In the genomic region with DNA sequence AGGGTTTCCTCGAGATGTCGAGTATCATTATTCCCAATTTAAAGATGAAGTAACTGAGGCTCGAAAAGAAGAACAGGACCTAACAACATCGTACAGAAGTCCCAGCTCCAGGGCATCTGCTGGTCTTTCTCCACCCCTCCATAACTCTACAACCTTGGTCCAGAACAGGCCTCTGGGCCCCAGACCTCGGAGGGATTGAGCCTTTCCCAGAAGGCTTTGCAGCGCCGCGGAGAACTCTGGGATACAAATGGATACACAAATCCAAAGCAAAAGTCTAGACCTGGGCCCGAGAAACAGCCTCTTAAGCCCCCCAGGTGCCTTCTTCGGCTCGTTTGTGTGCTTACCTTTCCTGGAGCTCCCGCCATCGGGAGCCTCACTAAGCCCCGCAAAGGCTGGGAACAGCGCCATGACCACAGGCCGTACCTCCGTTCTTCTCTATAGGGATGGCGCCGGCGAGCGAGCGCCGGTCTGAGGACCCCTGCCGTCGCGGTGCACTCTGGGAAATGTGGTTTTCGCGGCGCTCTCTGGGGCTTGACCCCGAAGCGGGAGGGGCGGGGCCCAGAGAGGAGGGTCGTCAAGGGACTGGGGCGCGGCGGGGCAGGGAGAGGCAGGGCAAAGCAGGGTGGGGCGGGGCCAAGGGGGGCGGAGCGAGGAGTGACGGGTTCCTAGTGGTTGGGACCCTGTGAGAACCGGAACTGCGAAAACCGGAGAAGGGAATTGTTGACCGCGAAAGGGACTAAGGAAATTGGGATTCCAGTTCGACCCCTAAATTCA, we compare ENCODE assay signal across 1 cellular context.
TF ChIP-seq lines count a peak whose summit lies in the region.

A gene with protein sequence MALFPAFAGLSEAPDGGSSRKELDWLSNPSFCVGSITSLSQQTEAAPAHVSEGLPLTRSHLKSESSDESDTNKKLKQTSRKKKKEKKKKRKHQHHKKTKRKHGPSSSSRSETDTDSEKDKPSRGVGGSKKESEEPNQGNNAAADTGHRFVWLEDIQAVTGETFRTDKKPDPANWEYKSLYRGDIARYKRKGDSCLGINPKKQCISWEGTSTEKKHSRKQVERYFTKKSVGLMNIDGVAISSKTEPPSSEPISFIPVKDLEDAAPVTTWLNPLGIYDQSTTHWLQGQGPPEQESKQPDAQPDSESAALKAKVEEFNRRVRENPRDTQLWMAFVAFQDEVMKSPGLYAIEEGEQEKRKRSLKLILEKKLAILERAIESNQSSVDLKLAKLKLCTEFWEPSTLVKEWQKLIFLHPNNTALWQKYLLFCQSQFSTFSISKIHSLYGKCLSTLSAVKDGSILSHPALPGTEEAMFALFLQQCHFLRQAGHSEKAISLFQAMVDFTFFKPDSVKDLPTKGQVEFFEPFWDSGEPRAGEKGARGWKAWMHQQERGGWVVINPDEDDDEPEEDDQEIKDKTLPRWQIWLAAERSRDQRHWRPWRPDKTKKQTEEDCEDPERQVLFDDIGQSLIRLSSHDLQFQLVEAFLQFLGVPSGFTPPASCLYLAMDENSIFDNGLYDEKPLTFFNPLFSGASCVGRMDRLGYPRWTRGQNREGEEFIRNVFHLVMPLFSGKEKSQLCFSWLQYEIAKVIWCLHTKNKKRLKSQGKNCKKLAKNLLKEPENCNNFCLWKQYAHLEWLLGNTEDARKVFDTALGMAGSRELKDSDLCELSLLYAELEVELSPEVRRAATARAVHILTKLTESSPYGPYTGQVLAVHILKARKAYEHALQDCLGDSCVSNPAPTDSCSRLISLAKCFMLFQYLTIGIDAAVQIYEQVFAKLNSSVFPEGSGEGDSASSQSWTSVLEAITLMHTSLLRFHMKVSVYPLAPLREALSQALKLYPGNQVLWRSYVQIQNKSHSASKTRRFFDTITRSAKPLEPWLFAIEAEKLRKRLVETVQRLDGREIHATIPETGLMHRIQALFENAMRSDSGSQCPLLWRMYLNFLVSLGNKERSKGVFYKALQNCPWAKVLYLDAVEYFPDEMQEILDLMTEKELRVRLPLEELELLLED (minus strand): TSS at position 445 of the 774 bp plus-strand sequence. CDS start 37 bp downstream, at position 408.

TF ChIP-seq in HepG2, 621 proteins besides CTCF, POLR2A, EP300 and RAD21 (continued from another document and continues in another):
- TF ChIP-seq DNMT3B (CRISPR knock-in tag; conservative IDR thresholded peaks at IDR 0.05) = no peak; the same call in 1 of the 2 replicates
- TF ChIP-seq ZNF678 (CRISPR knock-in tag; IDR thresholded peaks at IDR 0.05) = no peak
- no peak for TF ChIP-seq MAFF (IDR thresholded peaks at IDR 0.05; ENCODE audit: low read depth, low read length)
- TF ChIP-seq ELK4 (CRISPR knock-in tag; IDR thresholded peaks at IDR 0.05; ENCODE audit: borderline replicate concordance) = no peak
- TF ChIP-seq HMG20B (CRISPR knock-in tag; conservative IDR thresholded peaks at IDR 0.05) = 0 out of 2 replicates have a peak, but pooled peaks have one; percentile 15
- peak; percentile 55; the same call in 1 of the 2 replicates for TF ChIP-seq ZNF891 (CRISPR knock-in tag; IDR thresholded peaks at IDR 0.05)
- TF ChIP-seq, protein P1, sequence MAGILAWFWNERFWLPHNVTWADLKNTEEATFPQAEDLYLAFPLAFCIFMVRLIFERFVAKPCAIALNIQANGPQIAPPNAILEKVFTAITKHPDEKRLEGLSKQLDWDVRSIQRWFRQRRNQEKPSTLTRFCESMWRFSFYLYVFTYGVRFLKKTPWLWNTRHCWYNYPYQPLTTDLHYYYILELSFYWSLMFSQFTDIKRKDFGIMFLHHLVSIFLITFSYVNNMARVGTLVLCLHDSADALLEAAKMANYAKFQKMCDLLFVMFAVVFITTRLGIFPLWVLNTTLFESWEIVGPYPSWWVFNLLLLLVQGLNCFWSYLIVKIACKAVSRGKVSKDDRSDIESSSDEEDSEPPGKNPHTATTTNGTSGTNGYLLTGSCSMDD (CRISPR knock-in tag; IDR thresholded peaks at IDR 0.05) = no peak
- TF ChIP-seq ZNF598 (CRISPR knock-in tag; IDR thresholded peaks at IDR 0.05; ENCODE audit: borderline replicate concordance) = peak; percentile 74; the same call in 1 of the 2 replicates
- TF ChIP-seq SRSF9 (IDR thresholded peaks at IDR 0.05; ENCODE audit: borderline replicate concordance, insufficient read depth, low read depth, low read length, poor library complexity, severe bottlenecking) = no peak
- no peak for TF ChIP-seq ZNF543 (CRISPR knock-in tag; IDR thresholded peaks at IDR 0.05)
- TF ChIP-seq ZSCAN22 (CRISPR knock-in tag; IDR thresholded peaks at IDR 0.05) = no peak
- no peak for TF ChIP-seq MLLT10 (CRISPR knock-in tag; IDR thresholded peaks at IDR 0.05)
- TF ChIP-seq NR1H2 (CRISPR knock-in tag; IDR thresholded peaks at IDR 0.05; ENCODE audit: borderline replicate concordance, low read depth) = no peak
- no peak for TF ChIP-seq TOE1 (CRISPR knock-in tag; IDR thresholded peaks at IDR 0.05)
- peak; percentile 59; the same call in 1 of the 2 replicates for TF ChIP-seq MAZ (IDR thresholded peaks at IDR 0.05; ENCODE audit: borderline replicate concordance, low read depth, low read length)
- TF ChIP-seq MAZ (CRISPR knock-in tag; IDR thresholded peaks at IDR 0.05; ENCODE audit: low read depth) = no peak
- TF ChIP-seq, protein P2, sequence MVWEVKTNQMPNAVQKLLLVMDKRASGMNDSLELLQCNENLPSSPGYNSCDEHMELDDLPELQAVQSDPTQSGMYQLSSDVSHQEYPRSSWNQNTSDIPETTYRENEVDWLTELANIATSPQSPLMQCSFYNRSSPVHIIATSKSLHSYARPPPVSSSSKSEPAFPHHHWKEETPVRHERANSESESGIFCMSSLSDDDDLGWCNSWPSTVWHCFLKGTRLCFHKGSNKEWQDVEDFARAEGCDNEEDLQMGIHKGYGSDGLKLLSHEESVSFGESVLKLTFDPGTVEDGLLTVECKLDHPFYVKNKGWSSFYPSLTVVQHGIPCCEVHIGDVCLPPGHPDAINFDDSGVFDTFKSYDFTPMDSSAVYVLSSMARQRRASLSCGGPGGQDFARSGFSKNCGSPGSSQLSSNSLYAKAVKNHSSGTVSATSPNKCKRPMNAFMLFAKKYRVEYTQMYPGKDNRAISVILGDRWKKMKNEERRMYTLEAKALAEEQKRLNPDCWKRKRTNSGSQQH (CRISPR knock-in tag; IDR thresholded peaks at IDR 0.05; ENCODE audit: low read depth) = no peak
- no peak for TF ChIP-seq LCORL (IDR thresholded peaks at IDR 0.05)
- no peak for TF ChIP-seq LCORL (CRISPR knock-in tag; IDR thresholded peaks at IDR 0.05)
- no peak for TF ChIP-seq ZNF496 (CRISPR knock-in tag; IDR thresholded peaks at IDR 0.05; ENCODE audit: insufficient replicate concordance)
- peak; percentile 36 for TF ChIP-seq ZEB1 (IDR thresholded peaks at IDR 0.05; ENCODE audit: insufficient replicate concordance, low read depth)
- 0 out of 2 replicates have a peak, but pooled peaks have one; percentile 35 for TF ChIP-seq ZNF230 (CRISPR knock-in tag; IDR thresholded peaks at IDR 0.05)
- TF ChIP-seq NONO (IDR thresholded peaks at IDR 0.05) = no peak
- TF ChIP-seq NONO (CRISPR knock-in tag; conservative IDR thresholded peaks at IDR 0.05) = 0 out of 2 replicates have a peak, but pooled peaks have one; percentile 24
- no peak for TF ChIP-seq WIZ (CRISPR knock-in tag; IDR thresholded peaks at IDR 0.05)
- TF ChIP-seq CEBPB (IDR thresholded peaks at IDR 0.05; ENCODE audit: borderline replicate concordance, low read depth, low read length) = no peak
- no peak for TF ChIP-seq STAT5B (CRISPR knock-in tag; IDR thresholded peaks at IDR 0.05)
- TF ChIP-seq SMAD9 (CRISPR knock-in tag; IDR thresholded peaks at IDR 0.05) = no peak
- peak; percentile 69; the same call in 1 of the 2 replicates for TF ChIP-seq KDM3A (CRISPR knock-in tag; IDR thresholded peaks at IDR 0.05; ENCODE audit: low read depth)
- no peak for TF ChIP-seq ZSCAN5A (CRISPR knock-in tag; IDR thresholded peaks at IDR 0.05; ENCODE audit: borderline replicate concordance)
- peak; percentile 93 for TF ChIP-seq ZNF143 (CRISPR knock-in tag; IDR thresholded peaks at IDR 0.05)
- TF ChIP-seq, protein P3, sequence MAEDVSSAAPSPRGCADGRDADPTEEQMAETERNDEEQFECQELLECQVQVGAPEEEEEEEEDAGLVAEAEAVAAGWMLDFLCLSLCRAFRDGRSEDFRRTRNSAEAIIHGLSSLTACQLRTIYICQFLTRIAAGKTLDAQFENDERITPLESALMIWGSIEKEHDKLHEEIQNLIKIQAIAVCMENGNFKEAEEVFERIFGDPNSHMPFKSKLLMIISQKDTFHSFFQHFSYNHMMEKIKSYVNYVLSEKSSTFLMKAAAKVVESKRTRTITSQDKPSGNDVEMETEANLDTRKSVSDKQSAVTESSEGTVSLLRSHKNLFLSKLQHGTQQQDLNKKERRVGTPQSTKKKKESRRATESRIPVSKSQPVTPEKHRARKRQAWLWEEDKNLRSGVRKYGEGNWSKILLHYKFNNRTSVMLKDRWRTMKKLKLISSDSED (CRISPR knock-in tag; IDR thresholded peaks at IDR 0.05) = no peak
- peak; percentile 16; the same call in 1 of the 2 replicates for TF ChIP-seq ZBTB26 (CRISPR knock-in tag; IDR thresholded peaks at IDR 0.05; ENCODE audit: borderline replicate concordance)
- no peak for TF ChIP-seq ZNF136 (CRISPR knock-in tag; IDR thresholded peaks at IDR 0.05; ENCODE audit: low read depth)
- no peak for TF ChIP-seq ZNF550 (CRISPR knock-in tag; IDR thresholded peaks at IDR 0.05; ENCODE audit: borderline replicate concordance)
- TF ChIP-seq ZNF703 (CRISPR knock-in tag; IDR thresholded peaks at IDR 0.05; ENCODE audit: borderline replicate concordance) = no peak
- TF ChIP-seq GABPA (IDR thresholded peaks at IDR 0.05; ENCODE audit: low read depth, low read length) = peak; percentile 48
- TF ChIP-seq GABPA (CRISPR knock-in tag; IDR thresholded peaks at IDR 0.05; ENCODE audit: low read depth) = peak; percentile 67
- no peak for TF ChIP-seq MZF1 (CRISPR knock-in tag; IDR thresholded peaks at IDR 0.05; ENCODE audit: borderline replicate concordance)
- no peak for TF ChIP-seq ZNF709 (CRISPR knock-in tag; IDR thresholded peaks at IDR 0.05)
- peak; percentile 63; the same call in 1 of the 2 replicates for TF ChIP-seq ZNF44 (CRISPR knock-in tag; IDR thresholded peaks at IDR 0.05)
- no peak for TF ChIP-seq RFX3 (CRISPR knock-in tag; IDR thresholded peaks at IDR 0.05)
- TF ChIP-seq, protein P4, sequence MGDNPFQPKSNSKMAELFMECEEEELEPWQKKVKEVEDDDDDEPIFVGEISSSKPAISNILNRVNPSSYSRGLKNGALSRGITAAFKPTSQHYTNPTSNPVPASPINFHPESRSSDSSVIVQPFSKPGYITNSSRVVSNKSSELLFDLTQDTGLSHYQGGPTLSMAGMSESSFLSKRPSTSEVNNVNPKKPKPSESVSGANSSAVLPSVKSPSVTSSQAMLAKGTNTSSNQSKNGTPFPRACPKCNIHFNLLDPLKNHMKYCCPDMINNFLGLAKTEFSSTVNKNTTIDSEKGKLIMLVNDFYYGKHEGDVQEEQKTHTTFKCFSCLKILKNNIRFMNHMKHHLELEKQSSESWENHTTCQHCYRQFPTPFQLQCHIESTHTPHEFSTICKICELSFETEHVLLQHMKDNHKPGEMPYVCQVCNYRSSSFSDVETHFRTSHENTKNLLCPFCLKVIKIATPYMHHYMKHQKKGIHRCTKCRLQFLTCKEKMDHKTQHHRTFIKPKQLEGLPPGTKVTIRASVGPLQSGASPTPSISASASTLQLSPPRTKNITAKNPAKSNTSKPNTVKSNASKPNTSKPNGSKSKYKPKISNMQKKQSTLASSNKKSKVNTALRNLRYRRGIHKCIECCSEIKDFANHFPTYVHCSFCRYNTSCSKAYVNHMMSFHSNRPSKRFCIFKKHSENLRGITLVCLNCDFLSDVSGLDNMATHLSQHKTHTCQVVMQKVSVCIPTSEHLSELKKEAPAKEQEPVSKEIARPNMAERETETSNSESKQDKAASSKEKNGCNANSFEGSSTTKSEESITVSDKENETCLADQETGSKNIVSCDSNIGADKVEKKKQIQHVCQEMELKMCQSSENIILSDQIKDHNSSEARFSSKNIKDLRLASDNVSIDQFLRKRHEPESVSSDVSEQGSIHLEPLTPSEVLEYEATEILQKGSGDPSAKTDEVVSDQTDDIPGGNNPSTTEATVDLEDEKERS (CRISPR knock-in tag; IDR thresholded peaks at IDR 0.05) = no peak
- TF ChIP-seq PHF5A (CRISPR knock-in tag; IDR thresholded peaks at IDR 0.05; ENCODE audit: low read depth, unreplicated experiment) = no peak
- no peak for TF ChIP-seq DBP (CRISPR knock-in tag; IDR thresholded peaks at IDR 0.05; ENCODE audit: not compliant biosample characterization)
- TF ChIP-seq PLSCR1 (CRISPR knock-in tag; IDR thresholded peaks at IDR 0.05; ENCODE audit: borderline replicate concordance) = no peak
- TF ChIP-seq SSRP1 (CRISPR knock-in tag; IDR thresholded peaks at IDR 0.05) = no peak
